20 cellular contexts compared by ENCODE assay signal in genomic region chr6:149109397-149110070, GRCh38.
"Had no signal": no experiment of that assay in that cellular context is flagged by ENCODE, and none has a peak within 500 bp of the region (broad histone marks: within the 10 kb centered on the region; RNA-seq: fewer than 3 reads in every experiment).

No MANE protein-coding gene starts in this region.

- H3K27me3 Mint-ChIP-seq: activated T-helper 17 cell treated with anti-CD3 and anti-CD28 coated beads, Interleukin-2, amount 50 U/mL, for 72 hours; stimulated activated naive B cell treated with anti-CD40 and anti-IgM and Interleukin-4, amounts not matched to agents 10 μg/mL and 1 μg/mL and 100 μg/mL, for 72 hours had no signal

- H3K9me3 ChIP-seq: right atrium auricular region, thyroid gland had no signal

- DNase-seq: activated CD4-positive, alpha-beta T cell treated with anti-CD3 and anti-CD28 coated beads, Interleukin-2, amount 50 U/mL, for 1 hour; activated naive CD4-positive, alpha-beta T cell treated with Interleukin-2 at 50 U/mL for 16 hours; activated T-cell treated with anti-CD3 and anti-CD28 coated beads for 4 hours; anterior cingulate cortex; dermis blood vessel endothelial cell; foreskin melanocyte; head of caudate nucleus; kidney glomerular epithelial cell; mesendoderm; nucleus accumbens; stimulated activated CD4-positive, alpha-beta T cell treated with anti-CD3 and anti-CD28 coated beads, Interleukin-15, amount 100 ng/mL, for 24 hours; stimulated activated CD4-positive, alpha-beta T cell treated with anti-CD3 and anti-CD28 coated beads, Interleukin-4, amount 100 ng/mL, for 1 hour; stimulated activated naive B cell treated with anti-CD40 and anti-IgM and Interleukin-4, amounts not matched to agents 10 μg/mL and 1 μg/mL and 100 μg/mL, for 72 hours; thyroid gland had no signal

- H3K36me3 Mint-ChIP-seq: stimulated activated naive B cell treated with anti-CD40 and anti-IgM and Interleukin-4, amounts not matched to agents 10 μg/mL and 1 μg/mL and 100 μg/mL, for 72 hours had no signal

- H3K4me3 ChIP-seq: right atrium auricular region, skin epidermis, thyroid gland had no signal

- H3K27ac Mint-ChIP-seq: activated T-helper 17 cell treated with anti-CD3 and anti-CD28 coated beads, Interleukin-2, amount 50 U/mL, for 72 hours; stimulated activated naive B cell treated with anti-CD40 and anti-IgM and Interleukin-4, amounts not matched to agents 10 μg/mL and 1 μg/mL and 100 μg/mL, for 72 hours had no signal

- H3K27ac ChIP-seq: epithelial cell of prostate, right atrium auricular region, skin epidermis, thyroid gland had no signal

- H3K4me3 Mint-ChIP-seq: activated T-helper 17 cell treated with anti-CD3 and anti-CD28 coated beads, Interleukin-2, amount 50 U/mL, for 72 hours; nephron; stimulated activated naive B cell treated with anti-CD40 and anti-IgM and Interleukin-4, amounts not matched to agents 10 μg/mL and 1 μg/mL and 100 μg/mL, for 72 hours had no signal

- H3K27me3 ChIP-seq: right atrium auricular region, thyroid gland had no signal

- H3K4me1 ChIP-seq: right atrium auricular region had no signal

- ATAC-seq: activated CD4-positive, CD25-positive, alpha-beta regulatory T cell treated with anti-CD3 and anti-CD28 coated beads, Interleukin-2, amount 50 U/mL, for 24 hours; activated T-helper 17 cell treated with anti-CD3 and anti-CD28 coated beads, Interleukin-2, amount 50 U/mL, for 72 hours had no signal

- H3K36me3 ChIP-seq: right atrium auricular region, thyroid gland had no signal
